Comparison of ENCODE assay signal across 34 cellular contexts in the genomic region with DNA sequence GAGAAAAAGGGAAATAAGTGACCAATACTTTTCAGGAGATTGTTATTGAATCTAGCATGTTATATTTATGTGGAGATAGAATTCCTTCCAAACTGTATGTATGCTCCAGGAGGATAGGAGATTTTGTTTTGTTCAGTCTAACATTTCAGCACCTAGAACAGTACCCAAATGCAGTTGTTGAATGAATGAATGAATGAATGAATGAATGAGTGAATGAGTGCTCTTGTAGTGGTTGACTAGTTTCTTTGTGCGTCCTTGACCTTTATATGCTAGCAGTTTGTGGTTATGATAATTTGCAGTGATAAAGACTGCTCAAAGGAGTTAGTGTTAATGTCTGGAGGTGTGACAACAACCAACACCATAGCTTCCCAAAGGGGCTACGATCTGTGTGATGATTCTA.
"Had no signal": no experiment of that assay in that cellular context is flagged by ENCODE, and none has a peak within 500 bp of the region (broad histone marks: within the 10 kb centered on the region; RNA-seq: fewer than 3 reads in every experiment).

No MANE protein-coding gene starts in this region.

- H3K27ac ChIP-seq: adrenal gland, body of pancreas, brain microvascular endothelial cell, breast epithelium, VCaP had no signal

- H3K4me1 ChIP-seq: adrenal gland, body of pancreas, breast epithelium had no signal

- FAIRE-seq: astrocyte, TTC549 had no signal

- H3K9me3 ChIP-seq: adrenal gland, body of pancreas, breast epithelium had no signal

- H3K27me3 ChIP-seq: adrenal gland, body of pancreas, brain microvascular endothelial cell, breast epithelium had no signal

- H3K4me3 ChIP-seq: adrenal gland, body of pancreas, breast epithelium had no signal

- DNase-seq: activated B cell treated with CpG ODN at 0.5 μM for 24 hours; activated CD4-positive, alpha-beta memory T cell treated with anti-CD3 and anti-CD28 coated beads for 36 hours; activated CD4-positive, alpha-beta T cell treated with anti-CD3 and anti-CD28 coated beads for 4 hours; activated CD4-positive, alpha-beta T cell treated with anti-CD3 and anti-CD28 coated beads, Interleukin-2, amount 10 ng/mL, durations not matched to agents 24 days and 14 days; activated CD4-positive, alpha-beta T cell treated with anti-CD3 and anti-CD28 coated beads, Interleukin-2, amount 50 U/mL, for 1 hour; activated CD4-positive, alpha-beta T cell treated with anti-CD3 and anti-CD28 coated beads, Interleukin-2, amount 50 U/mL, for 4 hours; activated CD4-positive, CD25-positive, alpha-beta regulatory T cell treated with anti-CD3 and anti-CD28 coated beads, Interleukin-2, amount 50 U/mL, for 72 hours; activated CD8-positive, alpha-beta memory T cell treated with anti-CD3 and anti-CD28 coated beads, Interleukin-2, amount 50 U/mL, for 4 hours; activated CD8-positive, alpha-beta T cell treated with anti-CD3 and anti-CD28 coated beads for 36 hours; activated effector memory CD4-positive, alpha-beta T cell treated with anti-CD3 and anti-CD28 coated beads, Interleukin-2, amount 50 U/mL, for 16 hours; activated gamma-delta T cell treated with Interleukin-2 at 50 U/mL for 16 hours; activated naive CD4-positive, alpha-beta T cell; activated naive CD4-positive, alpha-beta T cell treated with anti-CD3 and anti-CD28 coated beads for 36 hours; activated naive CD4-positive, alpha-beta T cell treated with anti-CD3 and anti-CD28 coated beads, Interleukin-2, amount 50 U/mL, for 16 hours; activated naive CD8-positive, alpha-beta T cell treated with anti-CD3 and anti-CD28 coated beads for 36 hours; activated T-cell treated with anti-CD3 and anti-CD28 coated beads for 4 hours; activated T-cell treated with anti-CD3 and anti-CD28 coated beads, Interleukin-2, amount 50 U/mL, for 1 hour; activated T-cell treated with anti-CD3 and anti-CD28 coated beads, Interleukin-2, amount 50 U/mL, for 4 hours; activated T-cell treated with anti-CD3 and anti-CD28 coated beads, Interleukin-2, amount 50 U/mL, for 72 hours; adrenal gland; amniotic stem cell; aorta; body of pancreas; brain microvascular endothelial cell; central memory CD4-positive, alpha-beta T cell; cerebellar nuclear complex; T-helper 2 cell; T-helper 9 cell had no signal

- ATAC-seq: activated CD8-positive, alpha-beta T cell treated with anti-CD3 and anti-CD28 coated beads for 36 hours; activated naive CD4-positive, alpha-beta T cell treated with anti-CD3 and anti-CD28 coated beads, Interleukin-2, amount 50 U/mL, for 72 hours; activated T-cell treated with anti-CD3 and anti-CD28 coated beads, Interleukin-2, amount 50 U/mL, for 4 hours; activated T-cell treated with anti-CD3 and anti-CD28 coated beads, Interleukin-2, amount 50 U/mL, for 72 hours; activated T-helper 17 cell treated with anti-CD3 and anti-CD28 coated beads, Interleukin-2, amount 50 U/mL, for 72 hours; body of pancreas had no signal

- H3K36me3 ChIP-seq: adrenal gland, brain microvascular endothelial cell, breast epithelium had no signal
